18 cellular contexts compared by ENCODE assay signal in the genomic region with DNA sequence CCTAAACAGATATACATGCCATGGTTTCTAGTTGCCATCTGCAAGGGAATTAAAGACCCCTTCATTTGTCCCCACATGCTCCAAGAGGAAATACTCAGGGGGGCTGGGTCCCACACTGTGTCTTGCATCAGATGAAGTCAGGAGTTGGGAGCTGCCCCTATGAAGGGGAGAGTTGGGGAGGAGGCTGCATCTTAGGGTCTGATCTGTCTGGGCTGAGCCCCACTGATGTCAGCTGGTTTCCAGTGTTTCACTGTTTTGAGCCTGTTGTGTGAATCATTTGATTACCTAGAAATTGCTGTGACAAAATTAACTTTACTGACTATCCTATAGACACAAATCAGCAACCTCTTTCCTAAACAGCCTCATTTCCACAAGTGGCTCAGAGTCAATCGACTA. TPM values are rescaled to one million over a fixed set of nuclear protein-coding genes. Genes with fewer than 3 reads are reported as not detected.
DNase-seq lines count a peak whose midpoint lies in the region; ATAC-seq, FAIRE-seq and TF ChIP-seq lines count a peak whose summit lies in the region.
"Had no signal": no experiment of that assay in that cellular context is flagged by ENCODE, and none has a peak within 500 bp of the region (broad histone marks: within the 10 kb centered on the region; RNA-seq: fewer than 3 reads in every experiment).

No MANE protein-coding gene starts in this region.

- H3K36me3 Mint-ChIP-seq in activated T-cell treated with anti-CD3 and anti-CD28 coated beads, Interleukin-2, amount 50 U/mL, for 72 hours (ENCODE audit: insufficient read depth in 2 of 2), result peaks cover 0 to 6% of the 10 kb centered on the region in 2 donors
- no peaks in the 10 kb centered on the region for H3K36me3 Mint-ChIP-seq in chondrocyte (ENCODE audit: low read depth)
- H3K36me3 Mint-ChIP-seq: CD4-positive, CD25-positive, alpha-beta regulatory T cell; CD8-positive, alpha-beta T cell had no signal

- no peaks in the 10 kb centered on the region for H3K9me3 Mint-ChIP-seq in activated T-cell treated with anti-CD3 and anti-CD28 coated beads, Interleukin-2, amount 50 U/mL, for 72 hours
- no peaks in the 10 kb centered on the region for H3K9me3 Mint-ChIP-seq in chondrocyte (ENCODE audit: low read depth)
- H3K9me3 Mint-ChIP-seq: CD8-positive, alpha-beta T cell; GM23338; HFFc6 had no signal

- in situ Hi-C loops in GM13976 (cut with MboI; ENCODE audit: low sequenced_read_pairs, unreplicated experiment), result no loop called here

- FAIRE-seq in urothelium cell line (lab: Jason Lieb, UNC), result no peak
- FAIRE-seq: G401.6, GM12878, GM18507 had no signal

- ATAC-seq in activated T-cell treated with anti-CD3 and anti-CD28 coated beads, Interleukin-2, amount 50 U/mL, for 72 hours (replicated peaks in 1 of 2), result peak; percentile 66 to 68
- ATAC-seq: CD8-positive, alpha-beta T cell; GM12878; GM23338 had no signal

- H3K27me3 Mint-ChIP-seq in activated T-cell treated with anti-CD3 and anti-CD28 coated beads, Interleukin-2, amount 50 U/mL, for 72 hours (ENCODE audit: low read depth), result peaks cover 36% of the 10 kb centered on the region
- H3K27me3 Mint-ChIP-seq in chondrocyte (ENCODE audit: low read depth), result peaks cover 42% of the 10 kb centered on the region

- no peak overlapping the region for H3K27ac Mint-ChIP-seq in activated T-cell treated with anti-CD3 and anti-CD28 coated beads, Interleukin-2, amount 50 U/mL, for 72 hours
- H3K27ac Mint-ChIP-seq in chondrocyte (ENCODE audit: unreplicated experiment), result no peak overlapping the region
- H3K27ac Mint-ChIP-seq: B cell; CD4-positive, CD25-positive, alpha-beta regulatory T cell; CD8-positive, alpha-beta T cell; GM23338; HFFc6 had no signal

- H3K4me3 Mint-ChIP-seq in activated T-cell treated with anti-CD3 and anti-CD28 coated beads, Interleukin-2, amount 50 U/mL, for 72 hours, result no peak overlapping the region
- no peak overlapping the region for H3K4me3 Mint-ChIP-seq in chondrocyte (ENCODE audit: unreplicated experiment)
- H3K4me3 Mint-ChIP-seq: B cell; CD4-positive, CD25-positive, alpha-beta regulatory T cell; CD8-positive, alpha-beta T cell; GM23338; HFFc6 had no signal

- H3K4me1 Mint-ChIP-seq in activated T-cell treated with anti-CD3 and anti-CD28 coated beads, Interleukin-2, amount 50 U/mL, for 72 hours (ENCODE audit: low read depth), result no peaks in the 10 kb centered on the region
- H3K4me1 Mint-ChIP-seq in chondrocyte (ENCODE audit: low read depth), result peaks cover 7% of the 10 kb centered on the region

- DNase-seq in activated T-cell treated with anti-CD3 and anti-CD28 coated beads, Interleukin-2, amount 50 U/mL, for 72 hours, result no peak
- DNase-seq in activated T-cell treated with anti-CD3 and anti-CD28 coated beads, Interleukin-2, amount 50 U/mL, for 1 hour, result no peak
- peak; percentile 3 for DNase-seq in GM13976 (ENCODE audit: low spot score)
- peak; percentile 23 for DNase-seq in ecto neural progenitor cell (ENCODE audit: low spot score)
- no peak for DNase-seq in urothelium cell line (ENCODE audit: low spot score)
- DNase-seq in chondrocyte (ENCODE audit: low spot score), result no peak
- DNase-seq in T-helper 9 cell, result no peak
- DNase-seq: Caco-2; CD4-positive, CD25-positive, alpha-beta regulatory T cell; CD8-positive, alpha-beta T cell; DMS153; DND-41; HFFc6 had no signal

- no peak for TF ChIP-seq CTCF in GM13976 (IDR thresholded peaks at IDR 0.05; ENCODE audit: borderline replicate concordance, control extremely low read depth, extremely low read depth, insufficient read depth, missing control alignments)
- TF ChIP-seq CTCF in chondrocyte (IDR thresholded peaks at IDR 0.05), result no peak

RNA-seq across cellular contexts. Expression of a gene that starts 4.9 kb away (rescaled TPM):
- total RNA-seq in activated T-cell treated with anti-CD3 and anti-CD28 coated beads, Interleukin-2, amount 50 U/mL, for 72 hours, result 10 to 100 TPM; 52.3 to 58.9 TPM
- total RNA-seq in chondrocyte, result 0.36 to 0.77 TPM (median 0.50 TPM) in 3 replicates
- total RNA-seq: CD4-positive, CD25-positive, alpha-beta regulatory T cell; CD8-positive, alpha-beta T cell had no signal

Comparison
In these comparisons a context has a peak if more than half of its experiments do, and no peak if none do; other contexts are left out.
1. DNase-seq: peak in GM13976 (single experiment) and ecto neural progenitor cell (single experiment); none in activated T-cell treated with anti-CD3 and anti-CD28 coated beads, Interleukin-2, amount 50 U/mL, for 72 hours (0 of 2), activated T-cell treated with anti-CD3 and anti-CD28 coated beads, Interleukin-2, amount 50 U/mL, for 1 hour (single experiment), urothelium cell line (single experiment), chondrocyte (single experiment) and T-helper 9 cell (single experiment).
2. RNA of a gene that starts 4.9 kb away (total RNA-seq): 52.3 to 58.9 TPM in activated T-cell treated with anti-CD3 and anti-CD28 coated beads, Interleukin-2, amount 50 U/mL, for 72 hours; 0.36 to 0.77 TPM in chondrocyte; every median in the first group is over 10 times any median in the second.